Comparison of ENCODE assay signal across 9 cellular contexts in genomic region chr19:17469092-17469370, GRCh38. TPM values are rescaled to one million over a fixed set of nuclear protein-coding genes. Genes with fewer than 3 reads are reported as not detected.
DNase-seq lines count a peak whose midpoint lies in the region; ATAC-seq and TF ChIP-seq lines count a peak whose summit lies in the region.
"Had no signal": no experiment of that assay in that cellular context is flagged by ENCODE, and none has a peak within 500 bp of the region (broad histone marks: within the 10 kb centered on the region; RNA-seq: fewer than 3 reads in every experiment).

No MANE protein-coding gene starts in this region.

- ATAC-seq in gastroesophageal sphincter: no peak
- no peak for ATAC-seq in HG03039 (IDR thresholded peaks at IDR 0.05; ENCODE audit: unreplicated experiment)

- DNase-seq in HAP-1 (ENCODE audit: low spot score in 2 of 2): peak in 1 of 2 experiments; percentile 51
- no peak for DNase-seq in skeletal muscle cell (ENCODE audit: low read depth)
- no peak for DNase-seq in GM19238 (ENCODE audit: insufficient read length, low spot score)
- DNase-seq in NCI-H1436 (lab: John Stamatoyannopoulos, UW): no peak
- DNase-seq in NCI-H1105 (lab: John Stamatoyannopoulos, UW): no peak

- in situ Hi-C loops in HAP-1 (cut with MboI; ENCODE audit: low sequenced_read_pairs): no loop called here

- peaks cover 10% of the 10 kb centered on the region for H3K4me1 ChIP-seq in HAP-1
- peaks cover 0 to 62% (median 18%) of the 10 kb centered on the region in 3 donors for H3K4me1 ChIP-seq in gastroesophageal sphincter

- no peak for TF ChIP-seq EP300 in gastroesophageal sphincter (IDR thresholded peaks at IDR 0.05)

- no peaks in the 10 kb centered on the region for H3K27me3 ChIP-seq in HAP-1 (ENCODE audit: low read depth)
- H3K27me3 ChIP-seq in gastroesophageal sphincter: no peaks in the 10 kb centered on the region

- H3K27ac ChIP-seq in VCaP: peak overlapping the region; percentile 73
- H3K27ac ChIP-seq in gastroesophageal sphincter: peak overlapping the region; percentile 59 to 92 (median 90)

- TF ChIP-seq CTCF in VCaP (conservative IDR thresholded peaks at IDR 0.05): no peak
- no peak for TF ChIP-seq CTCF in gastroesophageal sphincter (IDR thresholded peaks at IDR 0.05)

- no peaks in the 10 kb centered on the region for H3K36me3 ChIP-seq in HAP-1 (replicated peaks)
- H3K36me3 ChIP-seq in gastroesophageal sphincter: no peaks in the 10 kb centered on the region

- H3K9me3 ChIP-seq in HAP-1 (no peaks in the 10 kb centered on the region), gastroesophageal sphincter (no peaks in the 10 kb centered on the region)

- H3K4me3 ChIP-seq in HAP-1: peak overlapping the region; percentile 66
- peak overlapping the region; percentile 76 to 89 for H3K4me3 ChIP-seq in gastroesophageal sphincter
- peak overlapping the region; percentile 67 for H3K4me3 ChIP-seq in skeletal muscle cell (ENCODE audit: low read depth, low read length)

- WGBS in gastroesophageal sphincter (ENCODE audit: low coverage in 1 of 2), 2 donors: no CpG with 5 or more reads among the region's 11 CpGs

- TF ChIP-seq POLR2A in gastroesophageal sphincter (IDR thresholded peaks at IDR 0.05): no peak

RNA-seq across cellular contexts. Expression of gene SLC27A1, which starts 1.3 kb away (rescaled TPM):
- total RNA-seq in gastroesophageal sphincter: 10 to 100 TPM; 17.1 to 21.3 (median 19.6) TPM

RNA-seq across cellular contexts. Expression of gene NXNL1, which starts 8.3 kb away (rescaled TPM):
- total RNA-seq in gastroesophageal sphincter: not detected
- total RNA-seq: RPMI7951 had no signal

RNA-seq across cellular contexts. Expression of gene TMEM221, which starts 20.6 kb away (rescaled TPM):
- total RNA-seq in gastroesophageal sphincter: 1 to 10 TPM in 1 of 4 donors, under 1 TPM in 1, not detected in 2; 0.46 to 1.3 TPM
- total RNA-seq: RPMI7951 had no signal

RNA-seq across cellular contexts. Expression of gene PGLS, which starts 42.4 kb away (rescaled TPM):
- total RNA-seq in gastroesophageal sphincter: 10 to 100 TPM; 35.0 to 48.7 (median 39.9) TPM

RNA-seq across cellular contexts. Expression of gene MVB12A, which starts 49.2 kb away (rescaled TPM):
- 10 to 100 TPM; 30.8 to 44.7 (median 37.7) TPM for total RNA-seq in gastroesophageal sphincter
